In the genomic region with DNA sequence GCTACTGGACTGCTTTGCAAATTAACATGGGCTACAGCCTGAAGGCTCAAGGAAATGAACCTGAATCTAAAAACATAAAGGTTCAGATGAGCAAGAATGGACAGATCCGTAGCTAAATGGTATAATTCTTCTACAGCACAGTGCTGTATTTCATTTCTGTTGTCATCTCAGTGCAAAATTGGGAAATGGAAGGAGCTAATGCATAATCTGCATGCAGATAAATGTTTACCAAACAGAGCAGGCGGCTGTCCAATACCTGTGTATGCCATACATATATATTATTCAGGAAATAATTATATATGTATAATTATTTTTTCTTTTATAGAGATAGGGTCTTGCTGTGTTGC, we compare ENCODE assay signal across 1 cellular context.
TF ChIP-seq lines count a peak whose summit lies in the region.

No MANE protein-coding gene starts in this region.

TF ChIP-seq in HCT116, 20 proteins besides CTCF, POLR2A, EP300 and RAD21:
- TF ChIP-seq SP1 (IDR thresholded peaks at IDR 0.05; ENCODE audit: low read depth) = no peak
